In genomic region chr2:239482801-239483712, GRCh38 we compare ENCODE assay signal across 20 cellular contexts.
DNase-seq lines count a peak whose midpoint lies in the region; ATAC-seq and TF ChIP-seq lines count a peak whose summit lies in the region.
"Had no signal": no experiment of that assay in that cellular context is flagged by ENCODE, and none has a peak within 500 bp of the region (broad histone marks: within the 10 kb centered on the region; RNA-seq: fewer than 3 reads in every experiment).

No MANE protein-coding gene starts in this region.

- H3K27me3 ChIP-seq in GM23338 (ENCODE audit: insufficient read depth) = no peaks in the 10 kb centered on the region
- H3K27me3 ChIP-seq in duodenal mucosa (ENCODE audit: control insufficient read depth in 1 of 2, insufficient read depth in 2 of 2, low read length in 2 of 2) = no peaks in the 10 kb centered on the region
- peaks cover 0 to 11% (median 0%) of the 10 kb centered on the region in 3 experiments for H3K27me3 ChIP-seq in neuronal stem cell (ENCODE audit: control insufficient read depth in 3 of 3, insufficient read depth in 3 of 3, low read depth in 1 of 3, low read length in 3 of 3)

- H2AK5ac ChIP-seq in neuronal stem cell (ENCODE audit: low read depth, low read length) = peak overlapping the region; percentile 61

- H3K27me3 Mint-ChIP-seq in GM23338 (ENCODE audit: insufficient read depth, low read depth, poor library complexity) = peaks cover 6% of the 10 kb centered on the region

- H3K18ac ChIP-seq in neuronal stem cell (ENCODE audit: low read length) = peak overlapping the region; percentile 84

- no peaks in the 10 kb centered on the region; the same call in 2 of the 3 replicates for H3K4me1 Mint-ChIP-seq in GM23338
- H3K4me1 Mint-ChIP-seq: CD8-positive, alpha-beta memory T cell had no signal

- no peak overlapping the region for H3K4me3 Mint-ChIP-seq in GM23338
- H3K4me3 Mint-ChIP-seq: CD8-positive, alpha-beta memory T cell had no signal

- no peaks in the 10 kb centered on the region for H3K36me3 ChIP-seq in GM23338 (ENCODE audit: insufficient read depth)
- no peaks in the 10 kb centered on the region for H3K36me3 ChIP-seq in duodenal mucosa (ENCODE audit: control insufficient read depth in 1 of 2, insufficient read depth in 2 of 2, low read length in 2 of 2)
- H3K36me3 ChIP-seq in neuronal stem cell (replicated peaks in 1 of 2; ENCODE audit: control insufficient read depth in 2 of 2, insufficient read depth in 2 of 2, low read length in 2 of 2) = no peaks in the 10 kb centered on the region
- H3K36me3 ChIP-seq: SJSA1 had no signal

- H2BK120ac ChIP-seq in neuronal stem cell (ENCODE audit: low read depth, low read length) = peak overlapping the region; percentile 17

- H3K4me3 ChIP-seq in GM23338 (no peak overlapping the region), duodenal mucosa (ENCODE audit: low read depth in 1 of 2, low read length in 2 of 2) (peak overlapping the region; percentile 31 to 36), neuronal stem cell (ENCODE audit: low read length in 2 of 2) (no peak overlapping the region)
- H3K4me3 ChIP-seq: SJSA1 had no signal

- H3K4me1 ChIP-seq in GM23338 (ENCODE audit: insufficient read depth) (no peaks in the 10 kb centered on the region), duodenal mucosa (ENCODE audit: control insufficient read depth in 1 of 2, insufficient read depth in 2 of 2, low read length in 2 of 2) (peaks cover 19% of the 10 kb centered on the region in 2 donors), neuronal stem cell (ENCODE audit: control insufficient read depth in 2 of 2, insufficient read depth in 1 of 2, low read depth in 1 of 2, low read length in 2 of 2) (peaks cover 0 to 2% of the 10 kb centered on the region in 2 donors)
- H3K4me1 ChIP-seq: SJSA1 had no signal

- H3K27ac ChIP-seq in GM23338 (ENCODE audit: low read depth) (no peak overlapping the region), duodenal mucosa (ENCODE audit: low read depth, low read length) (no peak overlapping the region), neuronal stem cell (replicated peaks; ENCODE audit: low read length) (no peak overlapping the region)
- H3K27ac ChIP-seq: SJSA1 had no signal

- H3K23ac ChIP-seq in neuronal stem cell (ENCODE audit: low read depth, low read length, poor library complexity) = no peak overlapping the region

- H3K79me2 ChIP-seq in GM23338 (replicated peaks; ENCODE audit: insufficient read depth) = no peaks in the 10 kb centered on the region

- H3K4ac ChIP-seq in neuronal stem cell (ENCODE audit: low read length) = peak overlapping the region; percentile 81

- H3K14ac ChIP-seq in neuronal stem cell (ENCODE audit: low read length) = peak overlapping the region; percentile 82

- ATAC-seq in GM23338 (peak; percentile 29; the same call in 2 of the 3 replicates), GM21825 (IDR thresholded peaks at IDR 0.05; ENCODE audit: unreplicated experiment) (no peak)

- no peak overlapping the region for H4K91ac ChIP-seq in neuronal stem cell (ENCODE audit: low read depth, low read length, poor library complexity)

- no peak overlapping the region for H2BK12ac ChIP-seq in neuronal stem cell (ENCODE audit: low read length)

- no peaks in the 10 kb centered on the region for H3F3A ChIP-seq in GM23338 (replicated peaks; ENCODE audit: low read depth)

- no peaks in the 10 kb centered on the region for H3K9me2 ChIP-seq in GM23338 (ENCODE audit: insufficient read depth)

- H3K4me2 ChIP-seq in GM23338 = no peak overlapping the region
- H3K4me2 ChIP-seq in neuronal stem cell (ENCODE audit: insufficient read depth, low read length, poor library complexity, severe bottlenecking) = no peak overlapping the region

- no CpG with 5 or more reads among the region's 38 CpGs for WGBS in neuronal stem cell (ENCODE audit: extremely low coverage in 2 of 2, insufficient read length in 2 of 2, insufficient replicate concordance in 1 of 2), 2 donors

- H4K20me1 ChIP-seq in GM23338 (replicated peaks; ENCODE audit: insufficient read depth) = no peaks in the 10 kb centered on the region

- no peak overlapping the region for H2BK5ac ChIP-seq in neuronal stem cell (ENCODE audit: low read length)

- H3K9me3 ChIP-seq in duodenal mucosa (ENCODE audit: control insufficient read depth in 1 of 2, low read length in 2 of 2) (no peaks in the 10 kb centered on the region), neuronal stem cell (replicated peaks in 1 of 2; ENCODE audit: control insufficient read depth in 2 of 2, insufficient read depth in 1 of 2, low read depth in 1 of 2, low read length in 2 of 2) (no peaks in the 10 kb centered on the region)
- H3K9me3 ChIP-seq: SJSA1 had no signal

- no peaks in the 10 kb centered on the region for H3K79me1 ChIP-seq in neuronal stem cell (ENCODE audit: low read depth, low read length)

- H3K36me3 Mint-ChIP-seq in GM23338 (ENCODE audit: low read depth) = no peaks in the 10 kb centered on the region
- H3K36me3 Mint-ChIP-seq: CD8-positive, alpha-beta memory T cell had no signal

- no peak for TF ChIP-seq CTCF in GM23338 (conservative IDR thresholded peaks at IDR 0.05; ENCODE audit: low read depth in 2 of 2)

- peak overlapping the region; percentile 84 for H2BK15ac ChIP-seq in neuronal stem cell (ENCODE audit: low read length)

- H2AFZ ChIP-seq in GM23338 (peak overlapping the region; percentile 66), neuronal stem cell (ENCODE audit: low read length) (no peak overlapping the region)

- no peak overlapping the region for H3K27ac Mint-ChIP-seq in GM23338

- no peak for DNase-seq in GM23338 (ENCODE audit: low spot score)
- DNase-seq in M059J (ENCODE audit: low read depth) = peak; percentile 1
- DNase-seq in neuronal stem cell (ENCODE audit: low spot score) = no peak
- no peak for DNase-seq in SW 1271 (lab: John Stamatoyannopoulos, UW)
- no peak for DNase-seq in stimulated activated CD4-positive, alpha-beta T cell treated with anti-CD3 and anti-CD28 coated beads, Interleukin-15, amount 100 ng/mL, for 24 hours
- DNase-seq: ACHN; C1 segment of cervical spinal cord; CD8-positive, alpha-beta memory T cell; DMS79; H7; NCI-H1105 treated with DMSO at 0.1 percent for 48 hours; NCI-H1694; NCI-H2081 treated with DMSO at 0.1 percent for 48 hours; NCI-H510A; NCI-H82; OCI-M1; RPMI8226 had no signal

- H3K9me3 Mint-ChIP-seq in GM23338 = no peaks in the 10 kb centered on the region
- H3K9me3 Mint-ChIP-seq: CD8-positive, alpha-beta memory T cell had no signal

- no peak overlapping the region for H4K8ac ChIP-seq in neuronal stem cell (ENCODE audit: low read depth, low read length)

- no peak overlapping the region for H3K9ac ChIP-seq in duodenal mucosa (ENCODE audit: low read depth in 1 of 2, low read length in 2 of 2)
- peak overlapping the region; percentile 40 for H3K9ac ChIP-seq in neuronal stem cell (ENCODE audit: low read depth, low read length, poor library complexity)

TF ChIP-seq in GM23338, 12 proteins besides CTCF, POLR2A, EP300 and RAD21 (continues in another document):
- TF ChIP-seq NANOG (IDR thresholded peaks at IDR 0.05; ENCODE audit: borderline replicate concordance) (no peak), STAT1 (IDR thresholded peaks at IDR 0.05; ENCODE audit: unreplicated experiment) (no peak), REST (IDR thresholded peaks at IDR 0.05; ENCODE audit: unreplicated experiment) (no peak), POLR2AphosphoS5 (IDR thresholded peaks at IDR 0.05; ENCODE audit: low read depth) (no peak), ZNF114 (CRISPR knock-in tag; IDR thresholded peaks at IDR 0.05) (no peak), JUNB (IDR thresholded peaks at IDR 0.05; ENCODE audit: unreplicated experiment) (no peak), CREB1 (CRISPR knock-in tag; IDR thresholded peaks at IDR 0.05; ENCODE audit: low read depth) (no peak), EZH2 (IDR thresholded peaks at IDR 0.05; ENCODE audit: low read depth, unreplicated experiment) (no peak), ZNF331 (CRISPR knock-in tag; IDR thresholded peaks at IDR 0.05; ENCODE audit: low read depth) (no peak), EZH2phosphoT487 (IDR thresholded peaks at IDR 0.05; ENCODE audit: unreplicated experiment) (no peak), ETS1 (IDR thresholded peaks at IDR 0.05) (no peak)

Comparison
In these comparisons a context has a peak if more than half of its experiments do, and no peak if none do; other contexts are left out.
1. H3K4me3 ChIP-seq: peak in duodenal mucosa (2 of 2); none in GM23338 (single experiment) and neuronal stem cell (0 of 2).